ENCODE assay signal across 8 cellular contexts in the genomic region with DNA sequence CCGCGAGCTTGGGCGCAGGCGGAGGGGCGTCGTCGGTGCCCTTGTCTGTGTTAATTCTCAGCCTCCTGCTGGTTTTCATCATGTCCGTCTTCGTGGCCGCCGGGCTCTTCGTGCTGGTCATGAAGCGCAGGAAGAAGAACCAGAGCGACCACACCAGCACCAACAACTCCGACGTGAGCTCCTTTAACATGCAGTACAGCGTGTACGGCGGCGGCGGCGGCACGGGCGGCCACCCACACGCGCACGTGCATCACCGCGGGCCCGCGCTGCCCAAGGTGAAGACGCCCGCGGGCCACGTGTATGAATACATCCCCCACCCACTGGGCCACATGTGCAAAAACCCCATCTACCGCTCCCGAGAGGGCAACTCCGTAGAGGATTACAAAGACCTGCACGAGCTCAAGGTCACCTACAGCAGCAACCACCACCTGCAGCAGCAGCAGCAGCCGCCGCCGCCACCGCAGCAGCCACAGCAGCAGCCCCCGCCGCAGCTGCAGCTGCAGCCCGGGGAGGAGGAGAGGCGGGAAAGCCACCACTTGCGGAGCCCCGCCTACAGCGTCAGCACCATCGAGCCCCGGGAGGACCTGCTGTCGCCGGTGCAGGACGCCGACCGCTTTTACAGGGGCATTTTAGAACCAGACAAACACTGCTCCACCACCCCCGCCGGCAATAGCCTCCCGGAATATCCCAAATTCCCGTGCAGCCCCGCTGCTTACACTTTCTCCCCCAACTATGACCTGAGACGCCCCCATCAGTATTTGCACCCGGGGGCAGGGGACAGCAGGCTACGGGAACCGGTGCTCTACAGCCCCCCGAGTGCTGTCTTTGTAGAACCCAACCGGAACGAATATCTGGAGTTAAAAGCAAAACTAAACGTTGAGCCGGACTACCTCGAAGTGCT. TPM values are rescaled to one million over a fixed set of nuclear protein-coding genes. Genes with fewer than 3 reads are reported as not detected.
DNase-seq lines count a peak whose midpoint lies in the region; ATAC-seq, FAIRE-seq and TF ChIP-seq lines count a peak whose summit lies in the region.

No MANE protein-coding gene starts in this region.

- peak overlapping the region; percentile 81 for H2AFZ ChIP-seq in MM.1S (ENCODE audit: low read length)

- peak overlapping the region; percentile 49 for H3K4me2 ChIP-seq in MM.1S (ENCODE audit: low read depth, low read length)

- H3K4me3 ChIP-seq in MM.1S (ENCODE audit: low read length), result peak overlapping the region; percentile 60
- peak overlapping the region; percentile 51 for H3K4me3 ChIP-seq in iPS-15b (ENCODE audit: low read depth, low read length)
- H3K4me3 ChIP-seq in skeletal muscle tissue (ENCODE audit: low read length in 3 of 3), result peak overlapping the region; percentile 6 to 41 (median 40)

- H3K27ac ChIP-seq in MM.1S (ENCODE audit: low read length) (peak overlapping the region; percentile 38; the same call in 1 of the 2 replicates), skeletal muscle tissue (ENCODE audit: low read depth, low read length) (no peak overlapping the region)

- H4K20me1 ChIP-seq in MM.1S (ENCODE audit: insufficient read depth, low read length), result no peaks in the 10 kb centered on the region

- DNase-seq in AG20443 (ENCODE audit: low spot score), result peak; percentile 22
- DNase-seq in MM.1S, result peak; percentile 70
- DNase-seq in activated gamma-delta T cell treated with Interleukin-2 at 50 U/mL for 16 hours, result peak; percentile 23
- DNase-seq in RCC 7860 (ENCODE audit: low spot score), result no peak
- no peak for DNase-seq in mesenteric fat pad (ENCODE audit: low spot score)

- H3K36me3 ChIP-seq in MM.1S (replicated peaks; ENCODE audit: insufficient read depth, low read length) (no peaks in the 10 kb centered on the region), iPS-15b (ENCODE audit: control insufficient read depth, insufficient read depth, low read length) (no peaks in the 10 kb centered on the region), skeletal muscle tissue (ENCODE audit: control insufficient read depth in 3 of 3, insufficient read depth in 3 of 3, low read length in 3 of 3) (no peaks in the 10 kb centered on the region)

- no peaks in the 10 kb centered on the region for H3K27me3 ChIP-seq in MM.1S (replicated peaks; ENCODE audit: insufficient read depth, low read length)
- peaks cover 68% of the 10 kb centered on the region for H3K27me3 ChIP-seq in iPS-15b (ENCODE audit: control insufficient read depth, insufficient read depth, low read length)
- H3K27me3 ChIP-seq in skeletal muscle tissue (ENCODE audit: control insufficient read depth in 3 of 3, insufficient read depth in 3 of 3, low read length in 3 of 3), result peaks cover 34 to 46% (median 42%) of the 10 kb centered on the region in 3 donors

- peak overlapping the region; percentile 46; the same call in 1 of the 2 replicates for H3K9ac ChIP-seq in MM.1S (ENCODE audit: low read length)
- H3K9ac ChIP-seq in iPS-15b (ENCODE audit: low read depth, low read length), result no peak overlapping the region
- H3K9ac ChIP-seq in skeletal muscle tissue (ENCODE audit: low read depth in 1 of 3, low read length in 3 of 3), result no peak overlapping the region

- H3F3A ChIP-seq in MM.1S (ENCODE audit: insufficient read depth, low read length), result no peaks in the 10 kb centered on the region

- no peaks in the 10 kb centered on the region for H3K79me2 ChIP-seq in MM.1S (ENCODE audit: low read length)

- FAIRE-seq in RCC 7860 (lab: Jason Lieb, UNC), result no peak

- no peaks in the 10 kb centered on the region for H3K9me2 ChIP-seq in MM.1S (replicated peaks; ENCODE audit: insufficient read depth, low read length)

- no peak for ATAC-seq in GM21381 (IDR thresholded peaks at IDR 0.05; ENCODE audit: unreplicated experiment)

- H3K9me3 ChIP-seq in MM.1S (replicated peaks; ENCODE audit: insufficient read depth, low read length), result no peaks in the 10 kb centered on the region
- no peaks in the 10 kb centered on the region for H3K9me3 ChIP-seq in iPS-15b (ENCODE audit: control insufficient read depth, insufficient read depth, low read length)
- H3K9me3 ChIP-seq in skeletal muscle tissue (ENCODE audit: control insufficient read depth in 3 of 3, low read length in 3 of 3), result no peaks in the 10 kb centered on the region

- no peaks in the 10 kb centered on the region for H3K4me1 ChIP-seq in MM.1S (ENCODE audit: low read length)
- H3K4me1 ChIP-seq in iPS-15b (ENCODE audit: control insufficient read depth, insufficient read depth, low read length), result peaks cover 24% of the 10 kb centered on the region
- H3K4me1 ChIP-seq in skeletal muscle tissue (ENCODE audit: control insufficient read depth in 3 of 3, insufficient read depth in 3 of 3, low read length in 3 of 3), result peaks cover under 1 to 9% (median 8%) of the 10 kb centered on the region in 3 donors

- no peak for TF ChIP-seq CTCF in MM.1S (IDR thresholded peaks at IDR 0.05; ENCODE audit: low read length)

RNA-seq across cellular contexts. Expression of a gene that starts 6.4 kb away (rescaled TPM):
- total RNA-seq in skeletal muscle tissue (2.6 TPM), mesenteric fat pad (0.03 TPM)

Comparison
In these comparisons a context has a peak if more than half of its experiments do, and no peak if none do; other contexts are left out.
1. DNase-seq: peak in AG20443 (single experiment), MM.1S (single experiment) and activated gamma-delta T cell treated with Interleukin-2 at 50 U/mL for 16 hours (single experiment); none in RCC 7860 (single experiment) and mesenteric fat pad (single experiment).
2. Peak in every context shown above with its lines, with median percentiles within 50 percentile points of each other: H3K4me3 ChIP-seq.